In the genomic region with DNA sequence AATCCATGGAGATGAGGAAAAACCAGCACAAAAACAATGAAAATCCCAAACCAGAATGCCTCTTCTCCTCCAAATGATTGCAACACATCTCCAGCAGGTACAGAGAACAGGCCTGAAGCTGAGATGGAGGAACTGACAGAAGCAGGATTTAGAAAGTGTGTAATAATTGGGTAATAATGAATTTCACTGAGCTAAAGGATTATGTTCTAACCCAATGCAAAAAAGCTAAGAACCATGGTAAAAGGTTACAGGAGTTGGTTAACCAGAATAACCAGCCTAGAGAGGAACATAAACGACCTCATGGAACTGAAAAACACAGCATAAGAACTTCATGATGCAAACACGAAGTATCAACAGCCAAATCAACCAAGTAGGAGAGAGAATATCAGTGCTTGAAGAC, we compare ENCODE assay signal across 25 cellular contexts. TPM values are rescaled to one million over a fixed set of nuclear protein-coding genes. Genes with fewer than 3 reads are reported as not detected.
"Had no signal": no experiment of that assay in that cellular context is flagged by ENCODE, and none has a peak within 500 bp of the region (broad histone marks: within the 10 kb centered on the region; RNA-seq: fewer than 3 reads in every experiment).

No MANE protein-coding gene starts in this region.

- H3K36me3 ChIP-seq: SJSA1 had no signal

- H3K27me3 ChIP-seq: SJSA1 had no signal

- H3K4me1 ChIP-seq: SJSA1 had no signal

- DNase-seq: KBM-7, NCI-H1092, NCI-H1105 treated with DMSO at 0.1 percent for 48 hours, NCI-H1417 treated with DMSO at 0.1 percent for 48 hours, NCI-H187, NCI-H2029, NCI-H2081 treated with DMSO at 0.1 percent for 48 hours, NCI-H2171, NCI-H226, NCI-H446, NCI-H510A, NCI-H524 treated with DMSO at 0.1 percent for 48 hours, NCI-H69, NCI-H774, Right ventricle myocardium superior, RPMI8226, SIG-M5 had no signal

- H3K9me3 ChIP-seq: SJSA1 had no signal

- H3K27ac ChIP-seq: SJSA1, SK-N-MC had no signal

- FAIRE-seq: HTR-8/SVneo, RCC 7860 had no signal

- H3K4me3 ChIP-seq: SJSA1, SK-N-MC had no signal

RNA-seq across cellular contexts. Expression of a gene that starts 13.7 kb away (rescaled TPM):
- total RNA-seq: LHCN-M2; MCF 10A; OCI-LY7; Right ventricle myocardium superior; SJSA1; T-helper 1 cell treated with Interleukin-12 subunit alpha and Interleukin-12 subunit beta and Interleukin-4 antibody, amounts not matched to agents 30 ng/mL and 1 ng/mL, for 36 hours had no signal

RNA-seq across cellular contexts. Expression of a gene that starts 27.4 kb away (rescaled TPM):
- total RNA-seq: LHCN-M2; OCI-LY7; Right ventricle myocardium superior; SJSA1; T-helper 1 cell treated with Interleukin-12 subunit alpha and Interleukin-12 subunit beta and Interleukin-4 antibody, amounts not matched to agents 30 ng/mL and 1 ng/mL, for 36 hours had no signal

RNA-seq across cellular contexts. Expression of a gene that starts 45.0 kb away (rescaled TPM):
- total RNA-seq: LHCN-M2; MCF 10A; OCI-LY7; Right ventricle myocardium superior; T-helper 1 cell treated with Interleukin-12 subunit alpha and Interleukin-12 subunit beta and Interleukin-4 antibody, amounts not matched to agents 30 ng/mL and 1 ng/mL, for 36 hours had no signal
